In the genomic region with DNA sequence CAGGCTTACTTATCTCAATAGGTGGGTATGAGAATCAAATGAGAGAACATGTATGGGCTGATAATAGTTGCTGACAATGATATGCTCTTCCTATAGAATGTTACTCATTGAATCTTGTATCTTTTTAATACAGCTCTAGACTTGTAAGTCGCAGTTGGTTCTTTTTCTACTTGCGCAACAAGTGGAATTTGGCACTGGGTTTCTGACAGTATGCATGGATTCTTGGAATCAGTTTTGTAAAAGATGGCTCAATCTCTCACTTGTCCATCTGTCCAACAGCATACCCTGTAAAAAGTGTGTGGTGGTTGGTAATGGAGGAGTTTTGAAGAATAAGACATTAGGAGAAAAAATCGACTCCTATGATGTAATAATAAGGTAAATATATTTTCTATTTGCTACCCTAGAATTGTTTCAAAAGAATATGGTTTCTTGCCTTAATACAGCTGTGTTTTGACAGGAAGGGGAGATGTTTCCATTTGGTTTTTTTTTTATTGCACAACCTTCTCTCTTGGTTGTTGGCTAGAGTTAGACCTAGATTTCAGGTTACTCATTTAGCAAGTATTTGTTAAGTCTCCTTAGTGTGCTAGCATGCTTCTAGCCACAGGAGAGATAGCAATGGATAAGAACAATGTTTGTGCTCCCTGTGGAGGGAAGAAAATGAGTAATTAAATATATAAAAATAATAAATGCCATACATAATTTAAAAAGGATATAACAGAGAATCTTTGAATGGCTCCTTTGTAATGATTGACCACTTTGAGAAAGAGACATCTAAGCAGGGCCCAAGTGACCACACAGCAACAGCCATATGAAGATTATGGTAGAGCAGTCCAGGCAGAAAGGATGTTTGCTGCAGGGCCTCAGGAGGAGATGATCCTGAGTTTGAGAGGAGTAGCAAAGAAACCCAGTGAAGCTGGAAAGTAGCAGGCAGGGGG, we compare ENCODE assay signal across 11 cellular contexts. TPM values are rescaled to one million over a fixed set of nuclear protein-coding genes. Genes with fewer than 3 reads are reported as not detected.
DNase-seq lines count a peak whose midpoint lies in the region; ATAC-seq and TF ChIP-seq lines count a peak whose summit lies in the region.
"Had no signal": no experiment of that assay in that cellular context is flagged by ENCODE, and none has a peak within 500 bp of the region (broad histone marks: within the 10 kb centered on the region; RNA-seq: fewer than 3 reads in every experiment).

No MANE protein-coding gene starts in this region.

- no peaks in the 10 kb centered on the region for H3K9me3 ChIP-seq in esophagus squamous epithelium

- H3K27ac ChIP-seq in esophagus squamous epithelium (peak overlapping the region in 1 of 4 donors; percentile 21), caudate nucleus (ENCODE audit: low read depth, low read length) (no peak overlapping the region)

- intact Hi-C loops in sciatic nerve (cut with DNase I) (no loop called here), esophagus squamous epithelium (cut with DNase I) (no loop called here)

- TF ChIP-seq POLR2A in esophagus squamous epithelium (IDR thresholded peaks at IDR 0.05): no peak

- peaks cover 0 to 7% (median 0%) of the 10 kb centered on the region in 3 donors for H3K4me1 ChIP-seq in esophagus squamous epithelium

- WGBS in esophagus squamous epithelium, 2 donors: 36 to 57% methylated on average over 3 of the region's 3 CpGs

- no peak overlapping the region for H3K4me3 ChIP-seq in esophagus squamous epithelium

- H3K27me3 ChIP-seq in esophagus squamous epithelium: no peaks in the 10 kb centered on the region

- TF ChIP-seq CTCF in esophagus squamous epithelium (IDR thresholded peaks at IDR 0.05): no peak

- peak; percentile 54 for DNase-seq in GM04503 (ENCODE audit: low read depth)
- peak; percentile 86 for DNase-seq in SIG-M5 treated with dmso at 0.1 percent for 504 hours (lab: John Stamatoyannopoulos, UW; ENCODE audit: unreplicated experiment)
- peak; percentile 74 for DNase-seq in fibroblast of the conjunctiva (ENCODE audit: low read depth)
- DNase-seq in sciatic nerve (ENCODE audit: low spot score): no peak
- DNase-seq in esophagus squamous epithelium (lab: John Stamatoyannopoulos, UW): no peak
- DNase-seq in iPS-NIHi11 (ENCODE audit: low spot score): no peak
- no peak for DNase-seq in caudate nucleus (lab: John Stamatoyannopoulos, UW)
- DNase-seq: activated T-cell treated with anti-CD3 and anti-CD28 coated beads, Interleukin-2, amount 50 U/mL, for 48 hours; NCI-H2081 treated with DMSO at 0.1 percent for 48 hours; T-cell had no signal

- H3K36me3 ChIP-seq in esophagus squamous epithelium: no peaks in the 10 kb centered on the region

- ATAC-seq in sciatic nerve (peak; percentile 91), HG02759 (IDR thresholded peaks at IDR 0.05; ENCODE audit: unreplicated experiment) (no peak)
- ATAC-seq: T-cell had no signal

RNA-seq across cellular contexts. Expression of gene ST3GAL6, which starts 21.8 kb away (rescaled TPM):
- total RNA-seq in sciatic nerve (25.1 TPM), esophagus squamous epithelium (1 to 10 TPM; 3.9 to 5.3 (median 4.4) TPM)

Comparison
In these comparisons a context has a peak if more than half of its experiments do, and no peak if none do; other contexts are left out.
1. DNase-seq: peak in GM04503 (single experiment), SIG-M5 treated with dmso at 0.1 percent for 504 hours (single experiment) and fibroblast of the conjunctiva (single experiment); none in sciatic nerve (single experiment), esophagus squamous epithelium (single experiment), iPS-NIHi11 (single experiment) and caudate nucleus (0 of 61).